Comparison of ENCODE assay signal across 8 cellular contexts in the genomic region with DNA sequence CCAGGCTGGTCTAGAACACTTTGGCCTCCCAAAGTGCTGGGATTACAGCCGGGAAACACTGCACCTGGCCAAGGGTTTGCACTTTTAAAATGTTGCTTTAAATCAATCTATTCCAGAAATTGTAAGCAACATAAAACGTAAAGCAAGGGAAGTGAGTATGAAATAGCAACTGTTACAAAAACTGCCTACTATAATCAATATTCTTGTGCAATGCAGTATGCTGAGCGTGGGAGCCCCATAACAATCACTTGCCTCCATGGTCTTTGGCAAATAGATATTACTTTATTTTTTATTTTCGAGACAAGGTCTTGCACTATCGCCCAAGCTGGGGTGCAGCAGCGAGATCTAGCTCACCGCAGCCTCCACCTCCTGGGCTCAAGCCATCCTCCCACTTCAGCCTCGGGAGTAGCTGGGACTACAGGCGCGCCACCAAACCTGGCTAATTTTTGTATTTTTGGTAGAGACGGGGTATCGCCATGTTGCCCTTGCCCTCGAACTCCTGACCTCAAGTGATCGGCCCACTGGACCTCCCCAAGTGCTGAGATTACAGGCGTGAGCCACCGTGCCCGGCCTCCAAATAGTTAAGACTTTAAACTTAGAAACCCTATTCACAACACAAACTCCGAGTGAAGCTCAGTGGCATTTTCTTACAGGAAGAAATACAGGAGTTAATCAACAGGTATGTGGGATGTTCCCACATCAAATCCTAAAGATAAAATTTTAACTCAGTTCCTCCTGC. TPM values are rescaled to one million over a fixed set of nuclear protein-coding genes. Genes with fewer than 3 reads are reported as not detected.
DNase-seq lines count a peak whose midpoint lies in the region; ATAC-seq and TF ChIP-seq lines count a peak whose summit lies in the region.

No MANE protein-coding gene starts in this region.

- no peaks in the 10 kb centered on the region for H3K36me3 ChIP-seq in body of pancreas (replicated peaks in 1 of 2; ENCODE audit: insufficient read depth in 1 of 2, low read depth in 2 of 2)
- H3K36me3 ChIP-seq in liver (ENCODE audit: control insufficient read depth in 4 of 4, insufficient read depth in 3 of 4, low read depth in 1 of 4, low read length in 3 of 4), result no peaks in the 10 kb centered on the region
- peaks cover 0 to 6% (median 0%) of the 10 kb centered on the region in 4 donors for H3K36me3 ChIP-seq in stomach

- H3K27ac ChIP-seq in body of pancreas (peak overlapping the region; percentile 95 to 99 (median 97)), liver (ENCODE audit: low read depth in 1 of 2, low read length in 2 of 2) (peak overlapping the region; percentile 91 to 97), stomach (peak overlapping the region; percentile 96 to 99 (median 99))

- no peak for TF ChIP-seq EP300 in stomach (IDR thresholded peaks at IDR 0.05)

- TF ChIP-seq POLR2A in body of pancreas (IDR thresholded peaks at IDR 0.05), result no peak
- no peak for TF ChIP-seq POLR2A in stomach (IDR thresholded peaks at IDR 0.05)

- H3K4me1 ChIP-seq in body of pancreas (peaks cover 32% of the 10 kb centered on the region), liver (ENCODE audit: control insufficient read depth in 4 of 4, insufficient read depth in 4 of 4, low read length in 3 of 4) (peaks cover 4 to 27% (median 25%) of the 10 kb centered on the region in 4 donors), stomach (peaks cover 26 to 39% (median 32%) of the 10 kb centered on the region in 4 donors)

- peak overlapping the region; percentile 87 for H3K4me3 ChIP-seq in GM08714 (ENCODE audit: low read length)
- H3K4me3 ChIP-seq in body of pancreas, result peak overlapping the region; percentile 6 to 44
- peak overlapping the region; percentile 70 to 82 (median 75) for H3K4me3 ChIP-seq in liver (ENCODE audit: low read depth in 1 of 3, low read length in 3 of 3)
- peak overlapping the region; percentile 76 to 97 (median 84) for H3K4me3 ChIP-seq in stomach

- TF ChIP-seq CTCF in body of pancreas (IDR thresholded peaks at IDR 0.05) (no peak), liver (IDR thresholded peaks at IDR 0.05; ENCODE audit: low read depth, low read length, missing input control) (no peak), stomach (IDR thresholded peaks at IDR 0.05) (no peak), GM10266 (IDR thresholded peaks at IDR 0.05; ENCODE audit: control insufficient read depth, insufficient read depth, low read depth, missing control alignments) (no peak)

- WGBS in body of pancreas, 2 donors, result 14 to 15% methylated on average over 18 of the region's 18 CpGs
- 12% methylated on average over 18 of the region's 18 CpGs for WGBS in liver
- 27 to 34% (median 29%) methylated on average over 18 of the region's 18 CpGs for WGBS in stomach, 5 donors

- TF ChIP-seq RAD21 in liver (IDR thresholded peaks at IDR 0.05), result peak; percentile 9

- no peaks in the 10 kb centered on the region for H3K27me3 ChIP-seq in body of pancreas
- H3K27me3 ChIP-seq in liver (ENCODE audit: control insufficient read depth in 4 of 4, insufficient read depth in 4 of 4, low read length in 3 of 4), result no peaks in the 10 kb centered on the region
- H3K27me3 ChIP-seq in stomach, result no peaks in the 10 kb centered on the region

- DNase-seq in NCI-H510A treated with DMSO at 0.1 percent for 48 hours (lab: John Stamatoyannopoulos, UW) (peak; percentile 36), body of pancreas (peak in 3 of 4 donors; percentile 25 to 32 (median 27)), stomach (no peak), AG20443 (ENCODE audit: low spot score) (no peak), GM10266 (ENCODE audit: extremely low spot score) (no peak)

- no peaks in the 10 kb centered on the region for H3K9me3 ChIP-seq in body of pancreas
- H3K9me3 ChIP-seq in liver (ENCODE audit: control insufficient read depth in 4 of 4, low read length in 3 of 4), result no peaks in the 10 kb centered on the region
- no peaks in the 10 kb centered on the region for H3K9me3 ChIP-seq in stomach

- intact Hi-C loops in body of pancreas (cut with DNase I), result no loop called here
- intact Hi-C loops in stomach (cut with DNase I; ENCODE audit: low total_unique reads), result no loop called here

- ATAC-seq in body of pancreas, result no peak
- ATAC-seq in GM19397 (IDR thresholded peaks at IDR 0.05; ENCODE audit: unreplicated experiment), result no peak

- H3K9ac ChIP-seq in liver (ENCODE audit: low read depth in 1 of 2, low read length in 2 of 2), result peak overlapping the region; percentile 78 to 92

TF ChIP-seq in liver, 16 proteins besides CTCF, POLR2A, EP300 and RAD21:
- TF ChIP-seq RXRA (IDR thresholded peaks at IDR 0.05), result peak in 1 of 2 donors; percentile 23
- TF ChIP-seq, protein P1, sequence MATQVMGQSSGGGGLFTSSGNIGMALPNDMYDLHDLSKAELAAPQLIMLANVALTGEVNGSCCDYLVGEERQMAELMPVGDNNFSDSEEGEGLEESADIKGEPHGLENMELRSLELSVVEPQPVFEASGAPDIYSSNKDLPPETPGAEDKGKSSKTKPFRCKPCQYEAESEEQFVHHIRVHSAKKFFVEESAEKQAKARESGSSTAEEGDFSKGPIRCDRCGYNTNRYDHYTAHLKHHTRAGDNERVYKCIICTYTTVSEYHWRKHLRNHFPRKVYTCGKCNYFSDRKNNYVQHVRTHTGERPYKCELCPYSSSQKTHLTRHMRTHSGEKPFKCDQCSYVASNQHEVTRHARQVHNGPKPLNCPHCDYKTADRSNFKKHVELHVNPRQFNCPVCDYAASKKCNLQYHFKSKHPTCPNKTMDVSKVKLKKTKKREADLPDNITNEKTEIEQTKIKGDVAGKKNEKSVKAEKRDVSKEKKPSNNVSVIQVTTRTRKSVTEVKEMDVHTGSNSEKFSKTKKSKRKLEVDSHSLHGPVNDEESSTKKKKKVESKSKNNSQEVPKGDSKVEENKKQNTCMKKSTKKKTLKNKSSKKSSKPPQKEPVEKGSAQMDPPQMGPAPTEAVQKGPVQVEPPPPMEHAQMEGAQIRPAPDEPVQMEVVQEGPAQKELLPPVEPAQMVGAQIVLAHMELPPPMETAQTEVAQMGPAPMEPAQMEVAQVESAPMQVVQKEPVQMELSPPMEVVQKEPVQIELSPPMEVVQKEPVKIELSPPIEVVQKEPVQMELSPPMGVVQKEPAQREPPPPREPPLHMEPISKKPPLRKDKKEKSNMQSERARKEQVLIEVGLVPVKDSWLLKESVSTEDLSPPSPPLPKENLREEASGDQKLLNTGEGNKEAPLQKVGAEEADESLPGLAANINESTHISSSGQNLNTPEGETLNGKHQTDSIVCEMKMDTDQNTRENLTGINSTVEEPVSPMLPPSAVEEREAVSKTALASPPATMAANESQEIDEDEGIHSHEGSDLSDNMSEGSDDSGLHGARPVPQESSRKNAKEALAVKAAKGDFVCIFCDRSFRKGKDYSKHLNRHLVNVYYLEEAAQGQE (IDR thresholded peaks at IDR 0.05), result peak; percentile 6
- TF ChIP-seq HNF4A (conservative IDR thresholded peaks at IDR 0.05), result peak; percentile 13 to 16
- TF ChIP-seq, protein P2, sequence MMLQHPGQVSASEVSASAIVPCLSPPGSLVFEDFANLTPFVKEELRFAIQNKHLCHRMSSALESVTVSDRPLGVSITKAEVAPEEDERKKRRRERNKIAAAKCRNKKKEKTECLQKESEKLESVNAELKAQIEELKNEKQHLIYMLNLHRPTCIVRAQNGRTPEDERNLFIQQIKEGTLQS (IDR thresholded peaks at IDR 0.05), result peak; percentile 36
- TF ChIP-seq, protein P3, sequence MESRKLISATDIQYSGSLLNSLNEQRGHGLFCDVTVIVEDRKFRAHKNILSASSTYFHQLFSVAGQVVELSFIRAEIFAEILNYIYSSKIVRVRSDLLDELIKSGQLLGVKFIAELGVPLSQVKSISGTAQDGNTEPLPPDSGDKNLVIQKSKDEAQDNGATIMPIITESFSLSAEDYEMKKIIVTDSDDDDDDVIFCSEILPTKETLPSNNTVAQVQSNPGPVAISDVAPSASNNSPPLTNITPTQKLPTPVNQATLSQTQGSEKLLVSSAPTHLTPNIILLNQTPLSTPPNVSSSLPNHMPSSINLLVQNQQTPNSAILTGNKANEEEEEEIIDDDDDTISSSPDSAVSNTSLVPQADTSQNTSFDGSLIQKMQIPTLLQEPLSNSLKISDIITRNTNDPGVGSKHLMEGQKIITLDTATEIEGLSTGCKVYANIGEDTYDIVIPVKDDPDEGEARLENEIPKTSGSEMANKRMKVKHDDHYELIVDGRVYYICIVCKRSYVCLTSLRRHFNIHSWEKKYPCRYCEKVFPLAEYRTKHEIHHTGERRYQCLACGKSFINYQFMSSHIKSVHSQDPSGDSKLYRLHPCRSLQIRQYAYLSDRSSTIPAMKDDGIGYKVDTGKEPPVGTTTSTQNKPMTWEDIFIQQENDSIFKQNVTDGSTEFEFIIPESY (IDR thresholded peaks at IDR 0.05), result no peak

RNA-seq across cellular contexts. Expression of a gene that starts 1.2 kb away (rescaled TPM):
- total RNA-seq in body of pancreas (10 to 100 TPM; 19.1 to 32.7 TPM), liver (10 to 100 TPM; 20.6 to 33.0 TPM), stomach (100 to 1,000 TPM in 1 of 5 donors, 10 to 100 TPM in 3, 1 to 10 TPM in 1; 7.5 to 119 (median 34.5) TPM)
- polyA plus RNA-seq in liver (1 to 10 TPM; 6.0 to 9.1 TPM), stomach (10 to 100 TPM in 1 of 3 donors, 1 to 10 TPM in 2; 4.4 to 10.6 (median 4.9) TPM)

Comparison
In these comparisons a context has a peak if more than half of its experiments do, and no peak if none do; other contexts are left out.
1. H3K4me3 ChIP-seq: peak in every context shown above with its lines; median percentile 87 in GM08714; 84 in stomach; 75 in liver; 25 in body of pancreas.
2. DNase-seq: peak in NCI-H510A treated with DMSO at 0.1 percent for 48 hours (single experiment) and body of pancreas (3 of 4); none in stomach (single experiment), AG20443 (single experiment) and GM10266 (single experiment).
3. Peak in every context shown above with its lines, with median percentiles within 50 percentile points of each other: H3K27ac ChIP-seq.